Comparison of ENCODE assay signal across 9 cellular contexts in genomic region chr11:95095858-95096587, GRCh38. TPM values are rescaled to one million over a fixed set of nuclear protein-coding genes. Genes with fewer than 3 reads are reported as not detected.
A peak's percentile ranks its signal among the peaks of the same experiment; 100 is the strongest.
DNase-seq lines count a peak whose midpoint lies in the region; ATAC-seq, FAIRE-seq and TF ChIP-seq lines count a peak whose summit lies in the region.
"Had no signal": no experiment of that assay in that cellular context is flagged by ENCODE, and none has a peak within 500 bp of the region (broad histone marks: within the 10 kb centered on the region; RNA-seq: fewer than 3 reads in every experiment).

No MANE protein-coding gene starts in this region.

- no peak overlapping the region for H3K27ac ChIP-seq in caudate nucleus (ENCODE audit: low read depth, low read length)
- H3K27ac ChIP-seq: SK-N-MC had no signal

- no peaks in the 10 kb centered on the region for H3K27me3 ChIP-seq in bronchial epithelial cell (ENCODE audit: control insufficient read depth, insufficient read depth, low read length)

- ATAC-seq in GM18498 (IDR thresholded peaks at IDR 0.05; ENCODE audit: unreplicated experiment) (peak; percentile 84), GM21528 (IDR thresholded peaks at IDR 0.05; ENCODE audit: low FRiP score, unreplicated experiment) (peak; percentile 76)

- H3K36me3 ChIP-seq in bronchial epithelial cell (ENCODE audit: control insufficient read depth, insufficient read depth, low read length): no peaks in the 10 kb centered on the region

- no peak for FAIRE-seq in bronchial epithelial cell (lab: Jason Lieb, UNC)

- no peak overlapping the region for H3K4me3 ChIP-seq in bronchial epithelial cell (ENCODE audit: low read depth, low read length)
- H3K4me3 ChIP-seq: SK-N-MC had no signal

- no peak for TF ChIP-seq CTCF in bronchial epithelial cell (IDR thresholded peaks at IDR 0.05; ENCODE audit: insufficient read depth, low read length, severe bottlenecking)

- DNase-seq in HS-5 (ENCODE audit: low read depth) (peak; percentile 32), bronchial epithelial cell (ENCODE audit: low read depth) (peak; percentile 75), NCI-H2107 treated with DMSO at 0.1 percent for 48 hours (lab: John Stamatoyannopoulos, UW; ENCODE audit: unreplicated experiment) (no peak), islet precursor cell (no peak), caudate nucleus (lab: John Stamatoyannopoulos, UW) (no peak)
- DNase-seq in activated effector memory CD4-positive, alpha-beta T cell treated with anti-CD3 and anti-CD28 coated beads, Interleukin-2, amount 50 U/mL, for 16 hours: no peak

RNA-seq across cellular contexts. Expression of gene ENDOD1, which starts 6.4 kb away (rescaled TPM):
- total RNA-seq in bronchial epithelial cell: 41.1 and 44.8 TPM in 2 replicates

RNA-seq across cellular contexts. Expression of gene SRSF8, which starts 29.3 kb away (rescaled TPM):
- 13.4 and 17.5 TPM in 2 replicates for total RNA-seq in bronchial epithelial cell

RNA-seq across cellular contexts. Expression of gene KDM4F, which starts 46.8 kb away (rescaled TPM):
- not detected in 2 replicates for total RNA-seq in bronchial epithelial cell

Comparison
In these comparisons a context has a peak if more than half of its experiments do, and no peak if none do; other contexts are left out.
1. DNase-seq: peak in HS-5 (single experiment) and bronchial epithelial cell (single experiment); none in NCI-H2107 treated with DMSO at 0.1 percent for 48 hours (single experiment), islet precursor cell (single experiment), activated effector memory CD4-positive, alpha-beta T cell treated with anti-CD3 and anti-CD28 coated beads, Interleukin-2, amount 50 U/mL, for 16 hours (single experiment) and caudate nucleus (0 of 61).